Comparison of ENCODE assay signal across 10 cellular contexts in the genomic region with DNA sequence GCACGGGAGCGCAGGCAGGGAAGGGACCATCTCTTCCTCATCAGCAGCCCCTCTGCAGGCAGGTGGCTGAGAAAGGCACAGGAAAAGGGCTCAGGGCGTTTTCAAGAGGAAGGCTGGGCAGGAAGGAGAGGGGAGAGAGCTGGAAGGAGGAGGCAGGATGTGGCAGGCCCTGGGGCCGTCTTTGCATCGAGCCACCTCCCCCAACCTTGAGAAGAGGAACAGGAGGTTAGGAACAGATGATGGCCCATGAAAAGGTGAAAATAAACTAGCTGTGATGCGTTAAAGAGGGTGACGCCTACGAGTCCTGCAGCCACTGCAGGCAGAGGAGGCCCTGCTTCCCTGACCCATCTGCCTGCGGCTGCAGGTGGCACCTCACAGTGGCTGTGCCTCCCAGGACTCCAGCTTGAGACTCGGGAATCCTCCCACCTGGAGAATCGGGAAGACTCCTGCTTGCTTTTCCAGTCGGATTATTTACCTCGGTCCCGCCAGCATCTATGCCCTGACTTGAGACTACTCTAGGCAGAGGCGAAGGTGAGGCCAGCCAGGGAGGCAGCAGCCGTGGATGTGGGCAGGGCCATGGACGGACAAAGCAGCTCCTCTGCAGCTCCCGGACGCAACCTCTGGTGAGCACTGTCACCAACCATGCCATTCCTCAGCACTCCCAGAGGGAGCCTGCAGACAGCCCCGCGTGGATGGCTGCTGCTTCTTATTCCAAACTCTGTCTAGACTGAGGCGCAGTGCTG. TPM values are rescaled to one million over a fixed set of nuclear protein-coding genes. Genes with fewer than 3 reads are reported as not detected.
DNase-seq lines count a peak whose midpoint lies in the region; ATAC-seq, FAIRE-seq and TF ChIP-seq lines count a peak whose summit lies in the region.
"Had no signal": no experiment of that assay in that cellular context is flagged by ENCODE, and none has a peak within 500 bp of the region (broad histone marks: within the 10 kb centered on the region; RNA-seq: fewer than 3 reads in every experiment).

No MANE protein-coding gene starts in this region.

- dilution Hi-C loops in keratinocyte (cut with MboI; ENCODE audit: extremely low pct_ligation_motif_present, low sequenced_read_pairs) = no loop called here

- H3K4me1 ChIP-seq in Panc1 (ENCODE audit: control insufficient read depth, insufficient read depth, low read length) = no peaks in the 10 kb centered on the region
- H3K4me1 ChIP-seq in keratinocyte (ENCODE audit: control insufficient read depth, extremely low read depth, insufficient read depth, low read length) = peaks cover 5% of the 10 kb centered on the region
- H3K4me1 ChIP-seq: heart left ventricle, sigmoid colon had no signal

- H3K79me2 ChIP-seq in keratinocyte (ENCODE audit: control insufficient read depth, insufficient read depth, low read length) = no peaks in the 10 kb centered on the region

- H3K9ac ChIP-seq in keratinocyte (ENCODE audit: control insufficient read depth, extremely low read depth, insufficient read depth, low read length) = no peak overlapping the region

- intact Hi-C loops in Panc1 (cut with micrococcal nuclease; ENCODE audit: unreplicated experiment) = no loop called here

- no peaks in the 10 kb centered on the region for H4K20me1 ChIP-seq in keratinocyte (ENCODE audit: control insufficient read depth, extremely low read depth, insufficient read depth, low read length)

- H2AFZ ChIP-seq in keratinocyte (ENCODE audit: control insufficient read depth, low read length) = peak overlapping the region; percentile 26

- peak overlapping the region; percentile 10 for H3K4me2 ChIP-seq in keratinocyte (ENCODE audit: control insufficient read depth, extremely low read depth, insufficient read depth, low read depth, low read length)

- no peaks in the 10 kb centered on the region for H3K9me1 ChIP-seq in keratinocyte (ENCODE audit: control insufficient read depth, extremely low read depth, insufficient read depth, low read length)

- FAIRE-seq in keratinocyte (lab: Jason Lieb, UNC) (no peak), RCC 7860 (lab: Jason Lieb, UNC) (no peak)

- H3K4me3 ChIP-seq in Panc1 (ENCODE audit: low read depth in 2 of 2, low read length in 2 of 2) = no peak overlapping the region
- H3K4me3 ChIP-seq in keratinocyte (ENCODE audit: control insufficient read depth in 2 of 3, extremely low read depth in 1 of 3, insufficient read depth in 2 of 3, low read depth in 1 of 3, low read length in 3 of 3) = no peak overlapping the region
- H3K4me3 ChIP-seq: heart left ventricle, sigmoid colon had no signal

- POLR2A ChIA-PET in Panc1 (lab: Charles Lee) = no interaction called here

- no TSS peak for BruUV-seq in Panc1 (replicated peaks; lab: Mats Ljungman, UMichigan)

- H3K27me3 ChIP-seq in Panc1 (ENCODE audit: control insufficient read depth, insufficient read depth, low read length) (peaks cover 2% of the 10 kb centered on the region; the same call in 1 of the 2 replicates), keratinocyte (ENCODE audit: control insufficient read depth, extremely low read depth, insufficient read depth, low read length) (no peaks in the 10 kb centered on the region)
- H3K27me3 ChIP-seq: heart left ventricle, sigmoid colon had no signal

- TF ChIP-seq CTCF in Panc1 (IDR thresholded peaks at IDR 0.05) = no peak
- TF ChIP-seq CTCF in keratinocyte (optimal IDR thresholded peaks at IDR 0.05 in 1 of 3, IDR thresholded peaks at IDR 0.05 in 1 of 3, conservative IDR thresholded peaks at IDR 0.05 in 1 of 3; ENCODE audit: extremely low read depth in 1 of 3, insufficient read depth in 2 of 3, low read length in 3 of 3) = no peak

- no peaks in the 10 kb centered on the region for H3K9me3 ChIP-seq in Panc1 (ENCODE audit: control insufficient read depth, insufficient read depth, low read depth, low read length)
- no peaks in the 10 kb centered on the region for H3K9me3 ChIP-seq in keratinocyte (ENCODE audit: control insufficient read depth, low read depth, low read length)
- H3K9me3 ChIP-seq: sigmoid colon had no signal

- in situ Hi-C loops in Panc1 (cut with HindIII; ENCODE audit: low pct_unique_long_range_greater_than_20kb, low sequenced_read_pairs) = no loop called here

- CTCF ChIA-PET in Panc1 (lab: Charles Lee) = no interaction called here

- H3K36me3 ChIP-seq in Panc1 (ENCODE audit: control insufficient read depth, insufficient read depth, low read length) (no peaks in the 10 kb centered on the region), keratinocyte (ENCODE audit: control insufficient read depth in 2 of 2, extremely low read depth in 1 of 2, insufficient read depth in 2 of 2, low read length in 2 of 2) (no peaks in the 10 kb centered on the region)

- no peak for DNase-seq in Panc1 (ENCODE audit: low read depth, low spot score)
- DNase-seq in keratinocyte (ENCODE audit: low read depth, low spot score) = no peak
- DNase-seq in RCC 7860 (ENCODE audit: low spot score) = no peak
- no peak for DNase-seq in NCI-H446 (lab: John Stamatoyannopoulos, UW)
- DNase-seq in activated CD4-positive, alpha-beta T cell treated with anti-CD3 and anti-CD28 coated beads for 4 hours = no peak
- DNase-seq: heart left ventricle, sigmoid colon had no signal

- ATAC-seq in GM18511 (IDR thresholded peaks at IDR 0.05; ENCODE audit: unreplicated experiment) (peak; percentile 85), HG02610 (IDR thresholded peaks at IDR 0.05; ENCODE audit: unreplicated experiment) (peak; percentile 83), Panc1 (peak; percentile 45; the same call in 1 of the 2 replicates), GM18858 (IDR thresholded peaks at IDR 0.05; ENCODE audit: unreplicated experiment) (no peak)
- ATAC-seq: heart left ventricle had no signal

- H3K27ac ChIP-seq in Panc1 (ENCODE audit: low read length) (no peak overlapping the region), keratinocyte (ENCODE audit: control insufficient read depth, insufficient read depth, low read length) (no peak overlapping the region)
- H3K27ac ChIP-seq: heart left ventricle, sigmoid colon had no signal

RNA-seq across cellular contexts. Expression of a gene that starts 18.2 kb away (rescaled TPM):
- total RNA-seq in Panc1 (2021; ENCODE audit: unreplicated experiment) = 34.0 TPM
- polyA plus RNA-seq in Panc1 (2012; ENCODE audit: insufficient read length) = 48.9 TPM
- polyA plus RNA-seq in keratinocyte = 31.1 to 47.1 TPM (median 38.8 TPM) in 3 replicates
- polyA plus RNA-seq in keratinocyte (2011; ENCODE audit: low read depth) = 30.5 TPM
- polyA plus RNA-seq in keratinocyte (2011; cell fraction: cytosol; rRNA removed) = 37.5 and 41.4 TPM in 2 replicates
- polyA plus RNA-seq in keratinocyte (2011; cell fraction: nucleus; rRNA removed) = 43.6 and 50.2 TPM in 2 replicates
- polyA plus RNA-seq in keratinocyte (2012; ENCODE audit: low replicate concordance) = 42.4 and 49.6 TPM in 2 replicates
- 6.8 to 11.4 TPM (median 7.1 TPM) in 3 replicates for polyA minus RNA-seq in keratinocyte
- polyA minus RNA-seq in keratinocyte (2011; cell fraction: cytosol; rRNA and poly(A)+ RNA removed) = 16.9 TPM
- 3.7 and 6.8 TPM in 2 replicates for polyA minus RNA-seq in keratinocyte (2011; cell fraction: nucleus; rRNA and poly(A)+ RNA removed)
